22 cellular contexts compared by ENCODE assay signal in the genomic region with DNA sequence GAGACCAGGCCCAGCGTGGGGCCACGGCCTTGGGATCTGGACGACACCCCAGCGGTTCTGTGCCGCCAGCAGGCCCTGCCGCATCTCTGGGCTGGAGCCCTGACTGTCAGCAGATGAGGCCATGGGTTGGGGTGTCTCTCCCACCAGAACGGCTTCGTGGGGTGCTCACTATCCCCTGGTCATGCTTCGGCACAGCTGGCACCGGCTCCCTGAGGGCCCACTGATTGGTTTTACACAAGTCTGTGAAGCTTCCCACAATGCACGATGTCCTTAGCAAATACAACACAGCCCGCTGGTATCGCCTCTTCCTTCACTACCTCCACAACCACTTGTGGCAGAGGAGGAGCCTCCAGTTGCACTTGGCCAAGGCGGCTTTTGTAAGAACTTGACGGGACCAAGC.
"Had no signal": no experiment of that assay in that cellular context is flagged by ENCODE, and none has a peak within 500 bp of the region (broad histone marks: within the 10 kb centered on the region; RNA-seq: fewer than 3 reads in every experiment).

No MANE protein-coding gene starts in this region.

- DNase-seq: activated CD4-positive, alpha-beta T cell treated with anti-CD3 and anti-CD28 coated beads for 4 hours; activated CD4-positive, alpha-beta T cell treated with anti-CD3 and anti-CD28 coated beads, Interleukin-2, amount 50 U/mL, for 4 hours; activated naive CD4-positive, alpha-beta T cell; activated T-cell treated with anti-CD3 and anti-CD28 coated beads for 4 hours; activated T-cell treated with anti-CD3 and anti-CD28 coated beads, Interleukin-2, amount 50 U/mL, for 72 hours; cerebellar nuclear complex; cortex of kidney; effector memory CD8-positive, alpha-beta T cell; left ventricle myocardium inferior; natural killer cell; pancreas; psoas muscle; sigmoid colon; small intestine; stimulated activated CD4-positive, alpha-beta T cell treated with anti-CD3 and anti-CD28 coated beads, Interleukin-4, amount 100 ng/mL, for 4 hours; stimulated activated naive B cell treated with anti-CD40 and anti-IgM and Interleukin-4, amounts not matched to agents 10 μg/mL and 1 μg/mL and 100 μg/mL, for 72 hours; stomach; T-helper 1 cell had no signal

- ATAC-seq: activated naive CD4-positive, alpha-beta T cell treated with anti-CD3 and anti-CD28 coated beads, Interleukin-2, amount 50 U/mL, for 72 hours; activated T-cell treated with anti-CD3 and anti-CD28 coated beads, Interleukin-2, amount 50 U/mL, for 72 hours; effector memory CD8-positive, alpha-beta T cell; natural killer cell; pancreas; psoas muscle; stimulated activated naive B cell treated with anti-CD40 and anti-IgM and Interleukin-4, amounts not matched to agents 10 μg/mL and 1 μg/mL and 100 μg/mL, for 72 hours had no signal

- H3K27ac ChIP-seq: pancreas, psoas muscle, stomach, VCaP had no signal

- H3K36me3 ChIP-seq: left ventricle myocardium inferior, pancreas, sigmoid colon, stomach, tibial nerve had no signal

- H3K9me3 ChIP-seq: left ventricle myocardium inferior, pancreas, psoas muscle, sigmoid colon, stomach, tibial nerve had no signal

- H3K4me3 ChIP-seq: left ventricle myocardium inferior, lung, pancreas, psoas muscle, sigmoid colon, stomach, tibial nerve had no signal

- H3K27me3 ChIP-seq: pancreas, sigmoid colon, stomach, tibial nerve had no signal

- H3K4me1 ChIP-seq: pancreas, psoas muscle had no signal
